Comparison of ENCODE assay signal across 23 cellular contexts in the genomic region with DNA sequence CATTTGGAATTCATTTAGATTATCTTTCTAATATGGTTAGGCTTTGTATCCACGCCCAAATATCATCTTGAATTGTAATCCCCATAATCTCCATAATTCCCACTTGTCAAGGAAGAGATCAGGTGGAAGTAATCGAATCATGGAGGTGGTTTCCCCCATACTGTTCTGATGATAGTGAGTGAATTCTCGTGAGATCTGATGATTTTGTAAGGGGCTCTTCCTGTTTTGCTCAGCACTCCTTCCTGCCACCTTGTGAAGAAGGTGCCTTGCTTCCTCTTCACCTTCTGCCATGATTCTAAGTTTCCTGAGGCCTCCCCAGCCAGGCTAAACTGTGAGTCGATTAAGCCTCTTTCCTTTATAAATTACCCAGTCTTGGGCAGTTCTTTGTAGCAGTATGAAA.
"Had no signal": no experiment of that assay in that cellular context is flagged by ENCODE, and none has a peak within 500 bp of the region (broad histone marks: within the 10 kb centered on the region; RNA-seq: fewer than 3 reads in every experiment).

No MANE protein-coding gene starts in this region.

- H3K4me3 ChIP-seq: heart left ventricle, lung, pancreas, suprapubic skin, thyroid gland had no signal

- FAIRE-seq: frontal cortex, pancreas, small intestine, urothelium cell line had no signal

- H3K27ac ChIP-seq: heart left ventricle, pancreas, suprapubic skin, thyroid gland had no signal

- H3K9me3 ChIP-seq: heart left ventricle, pancreas, suprapubic skin, thyroid gland had no signal

- H3K4me1 ChIP-seq: heart left ventricle, pancreas, suprapubic skin, thyroid gland had no signal

- H3K36me3 ChIP-seq: heart left ventricle, pancreas, suprapubic skin, thyroid gland had no signal

- DNase-seq: dermis blood vessel endothelial cell; endodermal cell; heart left ventricle; hippocampal formation; left colon; left ventricle myocardium superior; mesenchymal stem cell; midbrain; occipital lobe; pancreas; right cardiac atrium; small intestine; stimulated activated CD4-positive, alpha-beta T cell treated with anti-CD3 and anti-CD28 coated beads, Interleukin-4, amount 100 ng/mL, for 1 hour; stimulated activated CD8-positive, alpha-beta memory T cell treated with anti-CD3 and anti-CD28 coated beads, Interleukin-4, amount 100 ng/mL, for 48 hours; stimulated activated naive CD8-positive, alpha-beta T cell treated with anti-CD3 and anti-CD28 coated beads, Interleukin-15, Interleukin-2, amounts not matched to agents 100 U/mL and 50 U/mL, for 24 hours; thyroid gland had no signal

- ATAC-seq: esophagus mucosa; heart left ventricle; left colon; left ventricle myocardium superior; natural killer cell treated with Interleukin-12 subunit alpha and Interleukin-12 subunit beta and Interleukin-15 and Interleukin-18, amount 100 ng/mL, for 72 hours; pancreas; right cardiac atrium; stimulated activated effector memory CD8-positive, alpha-beta T cell treated with anti-CD3 and anti-CD28 coated beads, Interleukin-12 subunit alpha, Interleukin-12 subunit beta, amount 100 ng/mL, for 72 hours; stimulated activated naive CD8-positive, alpha-beta T cell treated with anti-CD3 and anti-CD28 coated beads, Interleukin-15, Interleukin-2, amounts not matched to agents 100 U/mL and 50 U/mL, for 24 hours had no signal

- H3K27me3 ChIP-seq: heart left ventricle, suprapubic skin, thyroid gland had no signal
